Comparison of ENCODE assay signal across 18 cellular contexts in the genomic region with DNA sequence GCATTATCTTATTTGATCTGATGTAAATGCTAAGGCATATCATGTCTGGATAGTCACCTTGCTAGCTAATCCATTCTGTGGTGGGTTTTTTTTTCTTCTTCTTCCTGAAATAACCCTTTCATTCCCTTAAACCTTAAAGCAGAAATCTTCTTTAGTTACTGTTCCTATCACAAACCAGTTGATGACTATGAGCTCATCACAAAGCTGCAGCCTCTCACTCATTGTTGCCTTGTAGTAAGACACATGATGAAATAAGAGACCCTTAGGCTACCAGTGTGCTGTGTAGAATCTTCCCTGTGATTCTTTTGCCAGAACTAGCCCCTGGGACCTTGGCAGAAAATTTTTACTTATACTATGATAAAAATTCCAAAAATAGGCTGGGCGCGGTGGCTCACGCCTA.
"Had no signal": no experiment of that assay in that cellular context is flagged by ENCODE, and none has a peak within 500 bp of the region (broad histone marks: within the 10 kb centered on the region; RNA-seq: fewer than 3 reads in every experiment).

No MANE protein-coding gene starts in this region.

- FAIRE-seq: endothelial cell of umbilical vein had no signal

- H3K4me1 ChIP-seq: colonic mucosa, uterus had no signal

- H3K27ac ChIP-seq: colonic mucosa, ovary, tibial artery had no signal

- H3K4me1 Mint-ChIP-seq: immature natural killer cell; stimulated activated effector memory CD8-positive, alpha-beta T cell treated with anti-CD3 and anti-CD28 coated beads, Interleukin-12 subunit alpha, Interleukin-12 subunit beta, amount 100 ng/mL, for 72 hours had no signal

- H3K9me3 ChIP-seq: colonic mucosa, ovary, tibial artery, uterus had no signal

- H3K27ac Mint-ChIP-seq: activated naive CD8-positive, alpha-beta T cell; immature natural killer cell; nephron progenitor cell; stimulated activated effector memory CD8-positive, alpha-beta T cell treated with anti-CD3 and anti-CD28 coated beads, Interleukin-12 subunit alpha, Interleukin-12 subunit beta, amount 100 ng/mL, for 72 hours had no signal

- DNase-seq: activated CD4-positive, alpha-beta T cell treated with anti-CD3 and anti-CD28 coated beads for 1 hour; activated CD4-positive, alpha-beta T cell treated with anti-CD3 and anti-CD28 coated beads, Interleukin-2, amount 50 U/mL, for 48 hours; activated gamma-delta T cell; activated T-cell treated with anti-CD3 and anti-CD28 coated beads, Interleukin-2, amount 50 U/mL, for 4 hours; anterior cingulate cortex; colonic mucosa; effector CD4-positive, alpha-beta T cell; immature natural killer cell; left colon; nephron progenitor cell; ovary; retina; T-helper 9 cell; tibial artery; uterus had no signal

- H3K27me3 Mint-ChIP-seq: activated naive CD8-positive, alpha-beta T cell had no signal

- H3K4me3 Mint-ChIP-seq: activated naive CD8-positive, alpha-beta T cell; activated T-cell treated with anti-CD3 and anti-CD28 coated beads, Interleukin-2, amount 50 U/mL, for 4 hours; immature natural killer cell; nephron progenitor cell; stimulated activated effector memory CD8-positive, alpha-beta T cell treated with anti-CD3 and anti-CD28 coated beads, Interleukin-12 subunit alpha, Interleukin-12 subunit beta, amount 100 ng/mL, for 72 hours had no signal

- H3K36me3 ChIP-seq: colonic mucosa, ovary, tibial artery, uterus had no signal

- H3K4me3 ChIP-seq: colonic mucosa, ovary, tibial artery, uterus had no signal

- H3K9me3 Mint-ChIP-seq: activated T-cell treated with anti-CD3 and anti-CD28 coated beads, Interleukin-2, amount 50 U/mL, for 4 hours; immature natural killer cell; nephron progenitor cell; stimulated activated effector memory CD8-positive, alpha-beta T cell treated with anti-CD3 and anti-CD28 coated beads, Interleukin-12 subunit alpha, Interleukin-12 subunit beta, amount 100 ng/mL, for 72 hours had no signal

- H3K27me3 ChIP-seq: colonic mucosa, ovary, tibial artery, uterus had no signal

- ATAC-seq: activated T-cell treated with anti-CD3 and anti-CD28 coated beads, Interleukin-2, amount 50 U/mL, for 4 hours; left colon; stimulated activated effector memory CD8-positive, alpha-beta T cell treated with anti-CD3 and anti-CD28 coated beads, Interleukin-12 subunit alpha, Interleukin-12 subunit beta, amount 100 ng/mL, for 72 hours had no signal
